Comparison of ENCODE assay signal across 27 cellular contexts in the genomic region with DNA sequence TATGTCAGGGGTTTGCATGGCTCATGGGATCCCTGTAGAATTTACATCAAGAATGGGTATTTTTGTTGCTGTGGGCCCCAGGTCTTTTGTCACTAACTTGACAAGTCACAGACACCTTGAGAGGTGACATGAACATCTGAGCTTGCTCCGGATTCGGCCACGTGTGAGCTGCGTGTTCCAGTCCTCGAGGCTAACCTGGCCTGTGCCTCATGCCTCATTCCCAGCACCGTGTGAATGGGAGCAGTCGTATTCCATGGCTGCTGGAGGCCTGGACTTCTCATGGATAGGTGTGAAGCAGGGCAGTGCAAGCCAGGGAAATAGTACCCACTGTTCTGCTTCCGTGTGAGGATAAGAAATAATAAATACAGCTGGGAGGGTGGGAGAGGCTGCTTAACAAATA.
"Had no signal": no experiment of that assay in that cellular context is flagged by ENCODE, and none has a peak within 500 bp of the region (broad histone marks: within the 10 kb centered on the region; RNA-seq: fewer than 3 reads in every experiment).

No MANE protein-coding gene starts in this region.

- H3K36me3 Mint-ChIP-seq: naive B cell; naive thymus-derived CD8-positive, alpha-beta T cell; natural killer cell treated with Interleukin-12 subunit alpha and Interleukin-12 subunit beta and Interleukin-15 and Interleukin-18, amount 100 ng/mL, for 72 hours; stimulated activated effector memory CD8-positive, alpha-beta T cell treated with anti-CD3 and anti-CD28 coated beads, Interleukin-12 subunit alpha, Interleukin-12 subunit beta, amount 100 ng/mL, for 72 hours; stimulated activated naive B cell treated with anti-CD40 and anti-IgM and Interleukin-4, amounts not matched to agents 10 μg/mL and 1 μg/mL and 100 μg/mL, for 72 hours; type B pancreatic cell had no signal

- H3K27me3 Mint-ChIP-seq: natural killer cell treated with Interleukin-12 subunit alpha and Interleukin-12 subunit beta and Interleukin-15 and Interleukin-18, amount 100 ng/mL, for 72 hours; stimulated activated naive CD8-positive, alpha-beta T cell treated with anti-CD3 and anti-CD28 coated beads, Interleukin-15, Interleukin-2, amounts not matched to agents 100 ng/mL and 50 ng/mL, for 24 hours had no signal

- H3K4me3 ChIP-seq: pancreas, prostate gland, right lobe of liver, sigmoid colon, stomach, testis, tibial artery, transverse colon, upper lobe of right lung, uterus had no signal

- H3K36me3 ChIP-seq: pancreas, prostate gland, right lobe of liver, sigmoid colon, stomach, tibial artery, transverse colon, upper lobe of right lung, uterus had no signal

- H3K9me3 ChIP-seq: pancreas, prostate gland, right lobe of liver, sigmoid colon, stomach, testis, tibial artery, transverse colon, upper lobe of right lung, uterus had no signal

- H3K4me1 ChIP-seq: pancreas, prostate gland, right lobe of liver, testis, tibial artery, upper lobe of right lung, uterus had no signal

- H3K9me3 Mint-ChIP-seq: natural killer cell treated with Interleukin-12 subunit alpha and Interleukin-12 subunit beta and Interleukin-15 and Interleukin-18, amount 100 ng/mL, for 72 hours; nephron progenitor cell; neural crest cell; stimulated activated naive B cell treated with anti-CD40 and anti-IgM and Interleukin-4, amounts not matched to agents 10 μg/mL and 1 μg/mL and 100 μg/mL, for 72 hours; type B pancreatic cell had no signal

- H3K27ac Mint-ChIP-seq: naive B cell; naive thymus-derived CD8-positive, alpha-beta T cell; natural killer cell treated with Interleukin-12 subunit alpha and Interleukin-12 subunit beta and Interleukin-15 and Interleukin-18, amount 100 ng/mL, for 72 hours; nephron progenitor cell; stimulated activated effector memory CD8-positive, alpha-beta T cell treated with anti-CD3 and anti-CD28 coated beads, Interleukin-12 subunit alpha, Interleukin-12 subunit beta, amount 100 ng/mL, for 72 hours; stimulated activated naive B cell treated with anti-CD40 and anti-IgM and Interleukin-4, amounts not matched to agents 10 μg/mL and 1 μg/mL and 100 μg/mL, for 72 hours; stimulated activated naive CD8-positive, alpha-beta T cell treated with anti-CD3 and anti-CD28 coated beads, Interleukin-15, Interleukin-2, amounts not matched to agents 100 ng/mL and 50 ng/mL, for 24 hours; type B pancreatic cell had no signal

- H3K4me3 Mint-ChIP-seq: naive B cell; naive thymus-derived CD8-positive, alpha-beta T cell; natural killer cell treated with Interleukin-12 subunit alpha and Interleukin-12 subunit beta and Interleukin-15 and Interleukin-18, amount 100 ng/mL, for 72 hours; nephron progenitor cell; neural crest cell; stimulated activated effector memory CD8-positive, alpha-beta T cell treated with anti-CD3 and anti-CD28 coated beads, Interleukin-12 subunit alpha, Interleukin-12 subunit beta, amount 100 ng/mL, for 72 hours; stimulated activated naive B cell treated with anti-CD40 and anti-IgM and Interleukin-4, amounts not matched to agents 10 μg/mL and 1 μg/mL and 100 μg/mL, for 72 hours; stimulated activated naive CD8-positive, alpha-beta T cell treated with anti-CD3 and anti-CD28 coated beads, Interleukin-15, Interleukin-2, amounts not matched to agents 100 ng/mL and 50 ng/mL, for 24 hours; type B pancreatic cell had no signal

- H3K27ac ChIP-seq: pancreas, prostate gland, right lobe of liver, sigmoid colon, stomach, testis, tibial artery, transverse colon, upper lobe of right lung, uterus had no signal

- H3K4me1 Mint-ChIP-seq: naive B cell; naive thymus-derived CD8-positive, alpha-beta T cell; stimulated activated effector memory CD8-positive, alpha-beta T cell treated with anti-CD3 and anti-CD28 coated beads, Interleukin-12 subunit alpha, Interleukin-12 subunit beta, amount 100 ng/mL, for 72 hours; stimulated activated naive B cell treated with anti-CD40 and anti-IgM and Interleukin-4, amounts not matched to agents 10 μg/mL and 1 μg/mL and 100 μg/mL, for 72 hours had no signal

- DNase-seq: naive B cell; naive thymus-derived CD8-positive, alpha-beta T cell; nephron progenitor cell; occipital lobe; pancreas; right cardiac atrium; right lobe of liver; sigmoid colon; small intestine; stimulated activated CD4-positive, alpha-beta T cell treated with anti-CD3 and anti-CD28 coated beads, Interleukin-15, amount 100 ng/mL, for 24 hours; stimulated activated CD4-positive, alpha-beta T cell treated with anti-CD3 and anti-CD28 coated beads, Interleukin-2, amount 100 ng/mL, for 24 hours; stimulated activated CD4-positive, alpha-beta T cell treated with anti-CD3 and anti-CD28 coated beads, Interleukin-2, amount 100 ng/mL, for 48 hours; stimulated activated CD4-positive, alpha-beta T cell treated with anti-CD3 and anti-CD28 coated beads, Interleukin-4, amount 100 ng/mL, for 24 hours; stimulated activated naive B cell treated with anti-CD40 and anti-IgM and Interleukin-4, amounts not matched to agents 10 μg/mL and 1 μg/mL and 100 μg/mL, for 72 hours; stimulated activated naive CD4-positive, alpha-beta T cell treated with Interleukin-2 at 50 U/mL for 16 hours; stomach; testis; tibial artery; transverse colon; upper lobe of right lung; uterus had no signal

- H3K27me3 ChIP-seq: pancreas, right lobe of liver, sigmoid colon, stomach, testis, tibial artery, transverse colon, upper lobe of right lung, uterus had no signal
